ENCODE assay signal across 2 cellular contexts in the genomic region with DNA sequence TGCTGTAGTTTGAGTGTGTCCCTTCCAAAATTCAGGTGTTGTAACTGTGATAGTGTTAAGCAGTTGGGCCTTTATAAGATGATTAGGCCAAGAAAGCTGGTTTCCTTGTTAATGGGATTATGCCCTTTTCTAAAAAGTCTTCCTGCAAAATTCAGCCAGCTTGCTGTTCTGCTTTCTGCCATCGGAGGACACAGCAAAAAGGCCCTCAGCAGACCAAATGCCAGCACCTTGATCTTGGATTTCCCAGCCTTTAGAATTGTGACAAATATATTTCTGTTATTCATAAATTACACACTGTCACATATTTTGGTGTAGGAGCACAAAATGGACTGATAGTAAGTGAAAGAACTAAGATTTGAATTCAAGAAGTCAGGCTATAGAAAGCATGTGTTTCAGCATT.
TF ChIP-seq lines count a peak whose summit lies in the region.

No MANE protein-coding gene starts in this region.

TF ChIP-seq in GM23338, 12 proteins besides CTCF, POLR2A, EP300 and RAD21 (continued from another document and continues in another):
- TF ChIP-seq, protein P1, sequence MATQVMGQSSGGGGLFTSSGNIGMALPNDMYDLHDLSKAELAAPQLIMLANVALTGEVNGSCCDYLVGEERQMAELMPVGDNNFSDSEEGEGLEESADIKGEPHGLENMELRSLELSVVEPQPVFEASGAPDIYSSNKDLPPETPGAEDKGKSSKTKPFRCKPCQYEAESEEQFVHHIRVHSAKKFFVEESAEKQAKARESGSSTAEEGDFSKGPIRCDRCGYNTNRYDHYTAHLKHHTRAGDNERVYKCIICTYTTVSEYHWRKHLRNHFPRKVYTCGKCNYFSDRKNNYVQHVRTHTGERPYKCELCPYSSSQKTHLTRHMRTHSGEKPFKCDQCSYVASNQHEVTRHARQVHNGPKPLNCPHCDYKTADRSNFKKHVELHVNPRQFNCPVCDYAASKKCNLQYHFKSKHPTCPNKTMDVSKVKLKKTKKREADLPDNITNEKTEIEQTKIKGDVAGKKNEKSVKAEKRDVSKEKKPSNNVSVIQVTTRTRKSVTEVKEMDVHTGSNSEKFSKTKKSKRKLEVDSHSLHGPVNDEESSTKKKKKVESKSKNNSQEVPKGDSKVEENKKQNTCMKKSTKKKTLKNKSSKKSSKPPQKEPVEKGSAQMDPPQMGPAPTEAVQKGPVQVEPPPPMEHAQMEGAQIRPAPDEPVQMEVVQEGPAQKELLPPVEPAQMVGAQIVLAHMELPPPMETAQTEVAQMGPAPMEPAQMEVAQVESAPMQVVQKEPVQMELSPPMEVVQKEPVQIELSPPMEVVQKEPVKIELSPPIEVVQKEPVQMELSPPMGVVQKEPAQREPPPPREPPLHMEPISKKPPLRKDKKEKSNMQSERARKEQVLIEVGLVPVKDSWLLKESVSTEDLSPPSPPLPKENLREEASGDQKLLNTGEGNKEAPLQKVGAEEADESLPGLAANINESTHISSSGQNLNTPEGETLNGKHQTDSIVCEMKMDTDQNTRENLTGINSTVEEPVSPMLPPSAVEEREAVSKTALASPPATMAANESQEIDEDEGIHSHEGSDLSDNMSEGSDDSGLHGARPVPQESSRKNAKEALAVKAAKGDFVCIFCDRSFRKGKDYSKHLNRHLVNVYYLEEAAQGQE (IDR thresholded peaks at IDR 0.05; ENCODE audit: unreplicated experiment) = no peak
- TF ChIP-seq EZH2phosphoT487 (IDR thresholded peaks at IDR 0.05; ENCODE audit: unreplicated experiment) (no peak), CREB1 (CRISPR knock-in tag; IDR thresholded peaks at IDR 0.05; ENCODE audit: low read depth) (no peak), STAT1 (IDR thresholded peaks at IDR 0.05; ENCODE audit: unreplicated experiment) (no peak), ZNF114 (CRISPR knock-in tag; IDR thresholded peaks at IDR 0.05) (no peak), EZH2 (IDR thresholded peaks at IDR 0.05; ENCODE audit: low read depth, unreplicated experiment) (no peak), NANOG (IDR thresholded peaks at IDR 0.05; ENCODE audit: borderline replicate concordance) (no peak), ZNF331 (CRISPR knock-in tag; IDR thresholded peaks at IDR 0.05; ENCODE audit: low read depth) (no peak)
- TF ChIP-seq, protein P2, sequence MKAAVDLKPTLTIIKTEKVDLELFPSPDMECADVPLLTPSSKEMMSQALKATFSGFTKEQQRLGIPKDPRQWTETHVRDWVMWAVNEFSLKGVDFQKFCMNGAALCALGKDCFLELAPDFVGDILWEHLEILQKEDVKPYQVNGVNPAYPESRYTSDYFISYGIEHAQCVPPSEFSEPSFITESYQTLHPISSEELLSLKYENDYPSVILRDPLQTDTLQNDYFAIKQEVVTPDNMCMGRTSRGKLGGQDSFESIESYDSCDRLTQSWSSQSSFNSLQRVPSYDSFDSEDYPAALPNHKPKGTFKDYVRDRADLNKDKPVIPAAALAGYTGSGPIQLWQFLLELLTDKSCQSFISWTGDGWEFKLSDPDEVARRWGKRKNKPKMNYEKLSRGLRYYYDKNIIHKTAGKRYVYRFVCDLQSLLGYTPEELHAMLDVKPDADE (IDR thresholded peaks at IDR 0.05) = no peak
- TF ChIP-seq, protein P3, sequence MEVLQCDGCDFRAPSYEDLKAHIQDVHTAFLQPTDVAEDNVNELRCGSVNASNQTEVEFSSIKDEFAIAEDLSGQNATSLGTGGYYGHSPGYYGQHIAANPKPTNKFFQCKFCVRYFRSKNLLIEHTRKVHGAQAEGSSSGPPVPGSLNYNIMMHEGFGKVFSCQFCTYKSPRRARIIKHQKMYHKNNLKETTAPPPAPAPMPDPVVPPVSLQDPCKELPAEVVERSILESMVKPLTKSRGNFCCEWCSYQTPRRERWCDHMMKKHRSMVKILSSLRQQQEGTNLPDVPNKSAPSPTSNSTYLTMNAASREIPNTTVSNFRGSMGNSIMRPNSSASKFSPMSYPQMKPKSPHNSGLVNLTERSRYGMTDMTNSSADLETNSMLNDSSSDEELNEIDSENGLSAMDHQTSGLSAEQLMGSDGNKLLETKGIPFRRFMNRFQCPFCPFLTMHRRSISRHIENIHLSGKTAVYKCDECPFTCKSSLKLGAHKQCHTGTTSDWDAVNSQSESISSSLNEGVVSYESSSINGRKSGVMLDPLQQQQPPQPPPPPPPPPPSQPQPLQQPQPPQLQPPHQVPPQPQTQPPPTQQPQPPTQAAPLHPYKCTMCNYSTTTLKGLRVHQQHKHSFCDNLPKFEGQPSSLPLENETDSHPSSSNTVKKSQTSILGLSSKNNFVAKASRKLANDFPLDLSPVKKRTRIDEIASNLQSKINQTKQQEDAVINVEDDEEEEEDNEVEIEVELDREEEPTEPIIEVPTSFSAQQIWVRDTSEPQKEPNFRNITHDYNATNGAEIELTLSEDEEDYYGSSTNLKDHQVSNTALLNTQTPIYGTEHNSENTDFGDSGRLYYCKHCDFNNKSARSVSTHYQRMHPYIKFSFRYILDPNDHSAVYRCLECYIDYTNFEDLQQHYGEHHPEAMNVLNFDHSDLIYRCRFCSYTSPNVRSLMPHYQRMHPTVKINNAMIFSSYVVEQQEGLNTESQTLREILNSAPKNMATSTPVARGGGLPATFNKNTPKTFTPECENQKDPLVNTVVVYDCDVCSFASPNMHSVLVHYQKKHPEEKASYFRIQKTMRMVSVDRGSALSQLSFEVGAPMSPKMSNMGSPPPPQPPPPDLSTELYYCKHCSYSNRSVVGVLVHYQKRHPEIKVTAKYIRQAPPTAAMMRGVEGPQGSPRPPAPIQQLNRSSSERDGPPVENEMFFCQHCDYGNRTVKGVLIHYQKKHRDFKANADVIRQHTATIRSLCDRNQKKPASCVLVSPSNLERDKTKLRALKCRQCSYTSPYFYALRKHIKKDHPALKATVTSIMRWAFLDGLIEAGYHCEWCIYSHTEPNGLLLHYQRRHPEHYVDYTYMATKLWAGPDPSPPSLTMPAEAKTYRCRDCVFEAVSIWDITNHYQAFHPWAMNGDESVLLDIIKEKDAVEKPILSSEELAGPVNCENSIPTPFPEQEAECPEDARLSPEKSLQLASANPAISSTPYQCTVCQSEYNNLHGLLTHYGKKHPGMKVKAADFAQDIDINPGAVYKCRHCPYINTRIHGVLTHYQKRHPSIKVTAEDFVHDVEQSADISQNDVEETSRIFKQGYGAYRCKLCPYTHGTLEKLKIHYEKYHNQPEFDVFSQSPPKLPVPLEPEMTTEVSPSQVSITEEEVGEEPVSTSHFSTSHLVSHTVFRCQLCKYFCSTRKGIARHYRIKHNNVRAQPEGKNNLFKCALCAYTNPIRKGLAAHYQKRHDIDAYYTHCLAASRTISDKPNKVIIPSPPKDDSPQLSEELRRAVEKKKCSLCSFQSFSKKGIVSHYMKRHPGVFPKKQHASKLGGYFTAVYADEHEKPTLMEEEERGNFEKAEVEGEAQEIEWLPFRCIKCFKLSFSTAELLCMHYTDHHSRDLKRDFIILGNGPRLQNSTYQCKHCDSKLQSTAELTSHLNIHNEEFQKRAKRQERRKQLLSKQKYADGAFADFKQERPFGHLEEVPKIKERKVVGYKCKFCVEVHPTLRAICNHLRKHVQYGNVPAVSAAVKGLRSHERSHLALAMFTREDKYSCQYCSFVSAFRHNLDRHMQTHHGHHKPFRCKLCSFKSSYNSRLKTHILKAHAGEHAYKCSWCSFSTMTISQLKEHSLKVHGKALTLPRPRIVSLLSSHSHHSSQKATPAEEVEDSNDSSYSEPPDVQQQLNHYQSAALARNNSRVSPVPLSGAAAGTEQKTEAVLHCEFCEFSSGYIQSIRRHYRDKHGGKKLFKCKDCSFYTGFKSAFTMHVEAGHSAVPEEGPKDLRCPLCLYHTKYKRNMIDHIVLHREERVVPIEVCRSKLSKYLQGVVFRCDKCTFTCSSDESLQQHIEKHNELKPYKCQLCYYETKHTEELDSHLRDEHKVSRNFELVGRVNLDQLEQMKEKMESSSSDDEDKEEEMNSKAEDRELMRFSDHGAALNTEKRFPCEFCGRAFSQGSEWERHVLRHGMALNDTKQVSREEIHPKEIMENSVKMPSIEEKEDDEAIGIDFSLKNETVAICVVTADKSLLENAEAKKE (CRISPR knock-in tag; IDR thresholded peaks at IDR 0.05) = no peak

TF ChIP-seq in H1, 55 proteins besides CTCF, POLR2A, EP300 and RAD21:
- TF ChIP-seq RNF2 (IDR thresholded peaks at IDR 0.05; ENCODE audit: borderline replicate concordance, low read depth, low read length, missing control alignments, poor library complexity, severe bottlenecking) = no peak
- TF ChIP-seq, protein P4, sequence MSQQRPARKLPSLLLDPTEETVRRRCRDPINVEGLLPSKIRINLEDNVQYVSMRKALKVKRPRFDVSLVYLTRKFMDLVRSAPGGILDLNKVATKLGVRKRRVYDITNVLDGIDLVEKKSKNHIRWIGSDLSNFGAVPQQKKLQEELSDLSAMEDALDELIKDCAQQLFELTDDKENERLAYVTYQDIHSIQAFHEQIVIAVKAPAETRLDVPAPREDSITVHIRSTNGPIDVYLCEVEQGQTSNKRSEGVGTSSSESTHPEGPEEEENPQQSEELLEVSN (IDR thresholded peaks at IDR 0.05) = no peak
- TF ChIP-seq HDAC6 (IDR thresholded peaks at IDR 0.05; ENCODE audit: low read depth, low read length) = no peak
- TF ChIP-seq ASH2L (IDR thresholded peaks at IDR 0.05; ENCODE audit: low read length) = no peak
- TF ChIP-seq, protein P5, sequence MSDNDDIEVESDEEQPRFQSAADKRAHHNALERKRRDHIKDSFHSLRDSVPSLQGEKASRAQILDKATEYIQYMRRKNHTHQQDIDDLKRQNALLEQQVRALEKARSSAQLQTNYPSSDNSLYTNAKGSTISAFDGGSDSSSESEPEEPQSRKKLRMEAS (IDR thresholded peaks at IDR 0.05) = no peak
- no peak for TF ChIP-seq FOSL1 (IDR thresholded peaks at IDR 0.05; ENCODE audit: insufficient read depth, low read depth, low read length)
- TF ChIP-seq RFX5 (IDR thresholded peaks at IDR 0.05; ENCODE audit: borderline replicate concordance, low read depth, low read length) = no peak
- no peak for TF ChIP-seq TCF12 (IDR thresholded peaks at IDR 0.05; ENCODE audit: low read depth, low read length)
- no peak for TF ChIP-seq NANOG (IDR thresholded peaks at IDR 0.05; ENCODE audit: insufficient read depth, low read depth, low read length, poor library complexity, severe bottlenecking)
- TF ChIP-seq BACH1 (IDR thresholded peaks at IDR 0.05; ENCODE audit: low read length) = no peak
- TF ChIP-seq POU5F1 (IDR thresholded peaks at IDR 0.05; ENCODE audit: low read depth, low read length) = no peak
- TF ChIP-seq SRF (IDR thresholded peaks at IDR 0.05; ENCODE audit: low read depth, low read length) = no peak
- no peak for TF ChIP-seq CTBP2 (IDR thresholded peaks at IDR 0.05; ENCODE audit: borderline replicate concordance, insufficient read depth, insufficient read length, low read length)
- no peak for TF ChIP-seq SP4 (IDR thresholded peaks at IDR 0.05; ENCODE audit: low read length)
- no peak for TF ChIP-seq SIN3A (conservative IDR thresholded peaks at IDR 0.05 in 1 of 2, IDR thresholded peaks at IDR 0.05 in 1 of 2; ENCODE audit: low read depth in 1 of 2, low read length in 2 of 2)
- TF ChIP-seq KDM1A (IDR thresholded peaks at IDR 0.05; ENCODE audit: borderline replicate concordance, low read length) = no peak
- no peak for TF ChIP-seq POLR2AphosphoS5 (IDR thresholded peaks at IDR 0.05; ENCODE audit: low read depth, low read length)
- TF ChIP-seq TEAD4 (IDR thresholded peaks at IDR 0.05; ENCODE audit: low read depth, low read length) = no peak
- no peak for TF ChIP-seq CBX5 (IDR thresholded peaks at IDR 0.05; ENCODE audit: low read depth, low read length)
- TF ChIP-seq, protein P6, sequence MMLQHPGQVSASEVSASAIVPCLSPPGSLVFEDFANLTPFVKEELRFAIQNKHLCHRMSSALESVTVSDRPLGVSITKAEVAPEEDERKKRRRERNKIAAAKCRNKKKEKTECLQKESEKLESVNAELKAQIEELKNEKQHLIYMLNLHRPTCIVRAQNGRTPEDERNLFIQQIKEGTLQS (IDR thresholded peaks at IDR 0.05; ENCODE audit: insufficient read depth, low read depth, low read length) = no peak
